In the genomic region with DNA sequence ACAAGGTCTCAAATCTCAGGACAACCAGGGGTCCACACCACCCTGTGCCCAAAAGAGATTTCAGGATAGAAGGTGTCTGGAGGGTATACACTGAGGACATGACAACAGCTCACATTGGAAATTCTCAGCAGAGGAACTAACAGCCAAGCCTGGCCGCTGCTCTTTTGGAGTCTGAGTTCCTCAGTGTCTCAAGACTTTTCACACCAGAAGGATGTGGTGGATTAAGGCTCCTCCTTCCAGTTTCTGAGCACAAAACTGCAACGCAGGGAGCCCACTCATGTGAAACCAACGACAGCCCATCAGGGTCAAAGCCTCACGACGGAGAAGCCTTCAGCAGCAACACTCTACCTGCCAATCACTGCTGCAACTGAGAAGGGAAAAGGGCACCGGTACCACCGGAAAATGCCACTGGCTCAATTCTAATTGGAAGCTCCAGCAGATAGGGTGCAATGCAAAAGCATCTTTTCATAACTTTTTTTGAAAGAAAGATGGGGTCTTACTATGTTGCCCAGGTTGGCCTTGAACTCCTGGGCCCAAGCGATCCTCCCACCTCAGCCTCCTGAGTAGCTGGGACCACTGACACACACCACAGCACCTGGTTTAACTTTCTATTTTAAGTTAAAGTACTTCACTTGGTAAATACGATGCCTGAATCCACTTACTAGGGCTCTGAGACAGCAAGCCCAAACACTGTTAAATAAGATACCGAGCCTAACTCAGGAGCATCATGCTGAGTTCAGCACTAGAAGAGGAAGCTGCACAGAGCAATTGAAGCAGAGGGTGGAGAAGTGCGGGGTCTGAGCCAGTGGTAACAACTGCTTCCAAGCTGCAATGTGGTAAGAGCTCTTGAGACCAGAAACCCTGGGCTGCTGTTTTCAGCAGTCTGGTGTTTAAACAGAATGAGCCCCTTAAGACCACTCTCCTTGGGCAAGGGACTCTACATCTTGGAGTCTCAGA, we compare ENCODE assay signal across 8 cellular contexts. TPM values are rescaled to one million over a fixed set of nuclear protein-coding genes. Genes with fewer than 3 reads are reported as not detected.
DNase-seq lines count a peak whose midpoint lies in the region; ATAC-seq and TF ChIP-seq lines count a peak whose summit lies in the region.

No MANE protein-coding gene starts in this region.

- DNase-seq in DMS79 (lab: John Stamatoyannopoulos, UW) (peak; percentile 99), NCI-H510A treated with DMSO at 0.1 percent for 48 hours (lab: John Stamatoyannopoulos, UW) (peak; percentile 93), chondrocyte (ENCODE audit: low spot score) (no peak), trophoblast cell (no peak), ecto neural progenitor cell (ENCODE audit: low spot score) (no peak), NCI-H1417 treated with DMSO at 0.1 percent for 48 hours (lab: John Stamatoyannopoulos, UW) (no peak), RWPE1 (ENCODE audit: low spot score) (no peak)

- no peaks in the 10 kb centered on the region for H3K9me3 ChIP-seq in trophoblast cell (ENCODE audit: insufficient read depth, low read depth, low read length)

- no peak for TF ChIP-seq CTCF in chondrocyte (IDR thresholded peaks at IDR 0.05)
- TF ChIP-seq CTCF in RWPE1 (conservative IDR thresholded peaks at IDR 0.05; ENCODE audit: low read depth): no peak

- no peaks in the 10 kb centered on the region for H3K36me3 Mint-ChIP-seq in chondrocyte (ENCODE audit: low read depth)

- no peaks in the 10 kb centered on the region for H3K27me3 Mint-ChIP-seq in chondrocyte (ENCODE audit: low read depth)

- no peak overlapping the region for H3K23ac ChIP-seq in trophoblast cell (ENCODE audit: low read length)

- H2BK5ac ChIP-seq in trophoblast cell (ENCODE audit: low read depth, low read length, poor library complexity): no peak overlapping the region

- no peak overlapping the region for H4K8ac ChIP-seq in trophoblast cell (ENCODE audit: low read depth, low read length)

- no peak overlapping the region for H4K91ac ChIP-seq in trophoblast cell (ENCODE audit: low read depth, low read length)

- H3K27ac ChIP-seq in trophoblast cell (ENCODE audit: low read depth, low read length) (no peak overlapping the region), RWPE1 (no peak overlapping the region)

- no peaks in the 10 kb centered on the region for H3K9me3 Mint-ChIP-seq in chondrocyte (ENCODE audit: low read depth)

- H3K4ac ChIP-seq in trophoblast cell (ENCODE audit: low read depth, low read length): peak overlapping the region; percentile 93

- H2AK5ac ChIP-seq in trophoblast cell (ENCODE audit: low read length): no peak overlapping the region

- peaks cover 0 to 10% of the 10 kb centered on the region in 2 experiments for H3K4me1 ChIP-seq in trophoblast cell (ENCODE audit: control insufficient read depth in 1 of 2, insufficient read depth in 2 of 2, low read length in 2 of 2)

- H3K36me3 ChIP-seq in trophoblast cell (ENCODE audit: control insufficient read depth in 1 of 2, insufficient read depth in 2 of 2, low read length in 2 of 2): peaks cover 29 to 36% of the 10 kb centered on the region in 2 experiments

- H3K4me3 ChIP-seq in trophoblast cell (ENCODE audit: low read depth, low read length): no peak overlapping the region

- no peak overlapping the region for H4K12ac ChIP-seq in trophoblast cell (ENCODE audit: low read depth, low read length)

- H3K79me2 ChIP-seq in trophoblast cell (ENCODE audit: control insufficient read depth, insufficient read depth, low read length, poor library complexity): peaks cover 61% of the 10 kb centered on the region

- no peaks in the 10 kb centered on the region for H3K27me3 ChIP-seq in trophoblast cell (ENCODE audit: insufficient read depth, low read length)

- POLR2A ChIA-PET in RWPE1 (lab: Yijun Ruan, JAX; ENCODE audit: low non-redundant PET): no interaction called here

- no peak overlapping the region for H2BK120ac ChIP-seq in trophoblast cell (ENCODE audit: insufficient read depth, low read length, poor library complexity)

- no peak overlapping the region for H3K4me3 Mint-ChIP-seq in chondrocyte (ENCODE audit: unreplicated experiment)

- no peak overlapping the region for H2BK12ac ChIP-seq in trophoblast cell (ENCODE audit: low read length)

- H3K9ac ChIP-seq in trophoblast cell (ENCODE audit: low read length): no peak overlapping the region

- peak overlapping the region; percentile 59 for H3K27ac Mint-ChIP-seq in chondrocyte (ENCODE audit: unreplicated experiment)

- peak; percentile 56 for ATAC-seq in GM21529 (IDR thresholded peaks at IDR 0.05; ENCODE audit: unreplicated experiment)

- H3K18ac ChIP-seq in trophoblast cell (ENCODE audit: low read length): no peak overlapping the region

- H3K4me2 ChIP-seq in trophoblast cell (ENCODE audit: low read length): no peak overlapping the region

- no peak overlapping the region for H3K14ac ChIP-seq in trophoblast cell (ENCODE audit: low read length)

- H2AFZ ChIP-seq in trophoblast cell (ENCODE audit: insufficient read depth, low read length, poor library complexity): no peak overlapping the region

- CTCF ChIA-PET in RWPE1 (lab: Yijun Ruan, JAX): interaction anchor here (0.6 kb wide), 2 partner anchors 81 to 415 kb away, joined by 3 read pairs; no protein-coding TSS in a partner anchor

- peaks cover 76% of the 10 kb centered on the region for H3K4me1 Mint-ChIP-seq in chondrocyte (ENCODE audit: low read depth)

- no peaks in the 10 kb centered on the region for H3K79me1 ChIP-seq in trophoblast cell (ENCODE audit: low read length)

- WGBS in trophoblast cell (ENCODE audit: extremely low coverage, insufficient coverage, insufficient read length): no CpG with 5 or more reads among the region's 11 CpGs

RNA-seq across cellular contexts. Expression of gene CAPZB, which starts 7.8 kb away (rescaled TPM):
- total RNA-seq in chondrocyte: 285 to 353 TPM (median 352 TPM) in 3 replicates
- polyA plus RNA-seq in trophoblast cell (2013): 315 and 324 TPM in 2 replicates

Comparison
In these comparisons a context has a peak if more than half of its experiments do, and no peak if none do; other contexts are left out.
1. DNase-seq: peak in DMS79 (single experiment) and NCI-H510A treated with DMSO at 0.1 percent for 48 hours (single experiment); none in chondrocyte (single experiment), trophoblast cell (0 of 2), ecto neural progenitor cell (single experiment), NCI-H1417 treated with DMSO at 0.1 percent for 48 hours (single experiment) and RWPE1 (single experiment).